ENCODE assay signal across 9 cellular contexts in genomic region chr10:28242560-28243204, GRCh38.
"Had no signal": no experiment of that assay in that cellular context is flagged by ENCODE, and none has a peak within 500 bp of the region (broad histone marks: within the 10 kb centered on the region; RNA-seq: fewer than 3 reads in every experiment).

No MANE protein-coding gene starts in this region.

- H3K9ac ChIP-seq: neural progenitor cell, parathyroid adenoma had no signal

- H3K4me1 Mint-ChIP-seq: neural progenitor cell had no signal

- H2AFZ ChIP-seq: neural progenitor cell had no signal

- H3K79me2 ChIP-seq: parathyroid adenoma had no signal

- H3K36me3 Mint-ChIP-seq: neural progenitor cell had no signal

- H3K4me3 ChIP-seq: heart left ventricle, left ventricle myocardium inferior, neural progenitor cell, stomach had no signal

- H3K27ac ChIP-seq: heart left ventricle, left ventricle myocardium inferior, neural progenitor cell, parathyroid adenoma, stomach had no signal

- H3K9me3 ChIP-seq: left ventricle myocardium inferior, stomach had no signal

- DNase-seq: activated effector memory CD4-positive, alpha-beta T cell treated with anti-CD3 and anti-CD28 coated beads, Interleukin-2, amount 50 U/mL, for 16 hours; heart left ventricle; islet precursor cell; left ventricle myocardium inferior; mesendoderm; stimulated activated CD4-positive, alpha-beta T cell treated with anti-CD3 and anti-CD28 coated beads, Interleukin-4, amount 100 ng/mL, for 1 hour; stomach had no signal

- H3K27me3 ChIP-seq: heart left ventricle, neural progenitor cell, stomach had no signal

- H3K27ac Mint-ChIP-seq: neural progenitor cell had no signal

- H3K4me2 ChIP-seq: neural progenitor cell had no signal

- H3K4me3 Mint-ChIP-seq: neural progenitor cell had no signal

- H3K9me3 Mint-ChIP-seq: neural progenitor cell had no signal

- H3K4me1 ChIP-seq: left ventricle myocardium inferior, neural progenitor cell, parathyroid adenoma had no signal

- H3K36me3 ChIP-seq: left ventricle myocardium inferior, neural progenitor cell had no signal
